Comparison of ENCODE assay signal across 1 cellular context in the genomic region with DNA sequence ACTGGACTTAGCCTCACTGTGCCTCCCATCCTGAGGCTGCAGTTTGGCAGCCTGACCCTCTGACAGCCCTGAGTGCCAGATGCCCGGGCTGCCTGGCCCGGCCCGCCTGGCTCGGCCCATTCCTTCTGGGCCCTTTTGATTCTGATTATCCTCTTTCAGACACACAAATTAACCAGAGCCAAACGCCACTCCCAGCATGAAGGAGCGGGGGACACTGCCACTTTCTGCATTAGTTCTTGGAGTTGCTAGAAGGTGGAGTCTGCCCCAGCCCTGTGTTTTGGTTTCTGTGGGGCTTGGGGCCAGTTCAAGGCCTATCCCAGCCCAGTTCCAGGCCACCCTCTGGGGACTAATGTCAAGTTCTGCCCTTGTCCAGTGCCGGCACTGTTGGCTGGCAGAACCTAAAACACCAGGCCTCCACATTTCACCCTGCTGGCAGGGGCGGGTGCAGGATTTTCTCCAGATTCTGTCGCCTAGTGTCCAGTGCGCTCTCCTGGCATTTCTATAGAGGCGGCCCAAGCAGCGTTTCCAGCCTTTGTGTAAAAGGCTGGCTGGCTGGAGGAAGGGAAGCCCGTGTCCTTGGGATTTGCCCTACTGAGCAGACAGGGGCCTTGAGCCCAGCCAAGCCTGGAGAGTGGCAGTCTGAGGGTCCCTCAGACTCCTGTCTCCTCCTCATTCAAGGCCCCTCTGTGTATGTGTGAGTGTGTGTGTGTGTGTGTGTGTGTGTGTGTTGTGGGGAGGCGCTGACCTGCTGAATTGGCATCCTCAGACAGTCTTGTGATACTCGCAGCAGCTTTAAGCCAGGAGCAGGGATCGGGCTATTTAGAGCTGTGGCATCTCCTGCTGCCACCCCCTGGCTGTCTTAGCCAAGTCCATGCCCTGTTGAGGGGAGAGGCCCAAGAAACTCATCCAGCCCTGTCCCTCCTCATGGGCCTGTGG.
TF ChIP-seq lines count a peak whose summit lies in the region.

No MANE protein-coding gene starts in this region.

TF ChIP-seq in WTC11, 78 proteins besides CTCF, POLR2A, EP300 and RAD21 (continued from another document):
- TF ChIP-seq, protein P1, sequence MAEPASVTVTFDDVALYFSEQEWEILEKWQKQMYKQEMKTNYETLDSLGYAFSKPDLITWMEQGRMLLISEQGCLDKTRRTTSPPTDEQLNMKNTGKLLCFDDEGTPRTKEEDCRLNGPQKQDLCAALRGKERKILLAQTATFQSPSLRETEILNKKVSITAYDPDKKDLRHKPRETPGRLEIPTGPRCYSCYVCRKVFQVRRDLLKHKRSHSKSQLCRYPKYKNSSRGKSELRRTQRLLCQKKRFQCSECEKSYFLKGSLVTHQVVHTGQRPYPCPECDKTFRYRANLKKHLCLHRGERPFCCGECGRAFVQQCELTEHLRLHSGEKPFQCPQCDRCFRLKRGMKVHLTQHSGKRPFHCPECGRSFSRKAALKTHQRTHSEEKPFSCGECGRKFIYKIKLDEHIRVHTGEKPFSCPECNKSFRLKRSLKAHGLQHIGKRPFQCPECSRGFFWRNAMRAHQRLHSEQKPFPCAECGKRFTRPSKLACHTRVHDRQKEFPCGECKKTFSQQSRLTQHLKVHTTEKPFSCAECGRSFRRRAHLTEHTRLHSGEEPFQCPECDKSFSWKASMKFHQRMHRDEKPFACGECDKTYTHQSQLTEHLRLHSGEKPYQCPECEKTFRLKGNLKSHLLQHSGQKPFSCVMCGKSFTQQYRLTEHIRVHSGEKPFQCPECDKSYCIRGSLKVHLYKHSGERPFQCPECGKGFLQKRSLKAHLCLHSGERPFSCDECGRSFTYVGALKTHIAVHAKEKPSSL (CRISPR knock-in tag; conservative IDR thresholded peaks at IDR 0.05), result no peak
- TF ChIP-seq NR2C2 (CRISPR knock-in tag; IDR thresholded peaks at IDR 0.05) (no peak), NR3C1 (CRISPR knock-in tag; conservative IDR thresholded peaks at IDR 0.05; ENCODE audit: low read depth) (no peak), FOXK1 (CRISPR knock-in tag; IDR thresholded peaks at IDR 0.05) (no peak), FOXJ3 (CRISPR knock-in tag; IDR thresholded peaks at IDR 0.05; ENCODE audit: borderline replicate concordance) (no peak), CBFB (CRISPR knock-in tag; IDR thresholded peaks at IDR 0.05; ENCODE audit: low read depth) (no peak), ZNF317 (CRISPR knock-in tag; IDR thresholded peaks at IDR 0.05; ENCODE audit: borderline replicate concordance, low read depth) (no peak), EMX1 (CRISPR knock-in tag; IDR thresholded peaks at IDR 0.05) (no peak), TEAD1 (CRISPR knock-in tag; IDR thresholded peaks at IDR 0.05) (no peak)
- TF ChIP-seq, protein P2, sequence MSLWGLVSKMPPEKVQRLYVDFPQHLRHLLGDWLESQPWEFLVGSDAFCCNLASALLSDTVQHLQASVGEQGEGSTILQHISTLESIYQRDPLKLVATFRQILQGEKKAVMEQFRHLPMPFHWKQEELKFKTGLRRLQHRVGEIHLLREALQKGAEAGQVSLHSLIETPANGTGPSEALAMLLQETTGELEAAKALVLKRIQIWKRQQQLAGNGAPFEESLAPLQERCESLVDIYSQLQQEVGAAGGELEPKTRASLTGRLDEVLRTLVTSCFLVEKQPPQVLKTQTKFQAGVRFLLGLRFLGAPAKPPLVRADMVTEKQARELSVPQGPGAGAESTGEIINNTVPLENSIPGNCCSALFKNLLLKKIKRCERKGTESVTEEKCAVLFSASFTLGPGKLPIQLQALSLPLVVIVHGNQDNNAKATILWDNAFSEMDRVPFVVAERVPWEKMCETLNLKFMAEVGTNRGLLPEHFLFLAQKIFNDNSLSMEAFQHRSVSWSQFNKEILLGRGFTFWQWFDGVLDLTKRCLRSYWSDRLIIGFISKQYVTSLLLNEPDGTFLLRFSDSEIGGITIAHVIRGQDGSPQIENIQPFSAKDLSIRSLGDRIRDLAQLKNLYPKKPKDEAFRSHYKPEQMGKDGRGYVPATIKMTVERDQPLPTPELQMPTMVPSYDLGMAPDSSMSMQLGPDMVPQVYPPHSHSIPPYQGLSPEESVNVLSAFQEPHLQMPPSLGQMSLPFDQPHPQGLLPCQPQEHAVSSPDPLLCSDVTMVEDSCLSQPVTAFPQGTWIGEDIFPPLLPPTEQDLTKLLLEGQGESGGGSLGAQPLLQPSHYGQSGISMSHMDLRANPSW (CRISPR knock-in tag; conservative IDR thresholded peaks at IDR 0.05; ENCODE audit: low read depth), result no peak
- TF ChIP-seq, protein P3, sequence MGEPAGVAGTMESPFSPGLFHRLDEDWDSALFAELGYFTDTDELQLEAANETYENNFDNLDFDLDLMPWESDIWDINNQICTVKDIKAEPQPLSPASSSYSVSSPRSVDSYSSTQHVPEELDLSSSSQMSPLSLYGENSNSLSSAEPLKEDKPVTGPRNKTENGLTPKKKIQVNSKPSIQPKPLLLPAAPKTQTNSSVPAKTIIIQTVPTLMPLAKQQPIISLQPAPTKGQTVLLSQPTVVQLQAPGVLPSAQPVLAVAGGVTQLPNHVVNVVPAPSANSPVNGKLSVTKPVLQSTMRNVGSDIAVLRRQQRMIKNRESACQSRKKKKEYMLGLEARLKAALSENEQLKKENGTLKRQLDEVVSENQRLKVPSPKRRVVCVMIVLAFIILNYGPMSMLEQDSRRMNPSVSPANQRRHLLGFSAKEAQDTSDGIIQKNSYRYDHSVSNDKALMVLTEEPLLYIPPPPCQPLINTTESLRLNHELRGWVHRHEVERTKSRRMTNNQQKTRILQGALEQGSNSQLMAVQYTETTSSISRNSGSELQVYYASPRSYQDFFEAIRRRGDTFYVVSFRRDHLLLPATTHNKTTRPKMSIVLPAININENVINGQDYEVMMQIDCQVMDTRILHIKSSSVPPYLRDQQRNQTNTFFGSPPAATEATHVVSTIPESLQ (CRISPR knock-in tag; IDR thresholded peaks at IDR 0.05), result no peak
- TF ChIP-seq, protein P4, sequence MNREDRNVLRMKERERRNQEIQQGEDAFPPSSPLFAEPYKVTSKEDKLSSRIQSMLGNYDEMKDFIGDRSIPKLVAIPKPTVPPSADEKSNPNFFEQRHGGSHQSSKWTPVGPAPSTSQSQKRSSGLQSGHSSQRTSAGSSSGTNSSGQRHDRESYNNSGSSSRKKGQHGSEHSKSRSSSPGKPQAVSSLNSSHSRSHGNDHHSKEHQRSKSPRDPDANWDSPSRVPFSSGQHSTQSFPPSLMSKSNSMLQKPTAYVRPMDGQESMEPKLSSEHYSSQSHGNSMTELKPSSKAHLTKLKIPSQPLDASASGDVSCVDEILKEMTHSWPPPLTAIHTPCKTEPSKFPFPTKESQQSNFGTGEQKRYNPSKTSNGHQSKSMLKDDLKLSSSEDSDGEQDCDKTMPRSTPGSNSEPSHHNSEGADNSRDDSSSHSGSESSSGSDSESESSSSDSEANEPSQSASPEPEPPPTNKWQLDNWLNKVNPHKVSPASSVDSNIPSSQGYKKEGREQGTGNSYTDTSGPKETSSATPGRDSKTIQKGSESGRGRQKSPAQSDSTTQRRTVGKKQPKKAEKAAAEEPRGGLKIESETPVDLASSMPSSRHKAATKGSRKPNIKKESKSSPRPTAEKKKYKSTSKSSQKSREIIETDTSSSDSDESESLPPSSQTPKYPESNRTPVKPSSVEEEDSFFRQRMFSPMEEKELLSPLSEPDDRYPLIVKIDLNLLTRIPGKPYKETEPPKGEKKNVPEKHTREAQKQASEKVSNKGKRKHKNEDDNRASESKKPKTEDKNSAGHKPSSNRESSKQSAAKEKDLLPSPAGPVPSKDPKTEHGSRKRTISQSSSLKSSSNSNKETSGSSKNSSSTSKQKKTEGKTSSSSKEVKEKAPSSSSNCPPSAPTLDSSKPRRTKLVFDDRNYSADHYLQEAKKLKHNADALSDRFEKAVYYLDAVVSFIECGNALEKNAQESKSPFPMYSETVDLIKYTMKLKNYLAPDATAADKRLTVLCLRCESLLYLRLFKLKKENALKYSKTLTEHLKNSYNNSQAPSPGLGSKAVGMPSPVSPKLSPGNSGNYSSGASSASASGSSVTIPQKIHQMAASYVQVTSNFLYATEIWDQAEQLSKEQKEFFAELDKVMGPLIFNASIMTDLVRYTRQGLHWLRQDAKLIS (CRISPR knock-in tag; IDR thresholded peaks at IDR 0.05; ENCODE audit: borderline replicate concordance), result no peak
- TF ChIP-seq, protein P5, sequence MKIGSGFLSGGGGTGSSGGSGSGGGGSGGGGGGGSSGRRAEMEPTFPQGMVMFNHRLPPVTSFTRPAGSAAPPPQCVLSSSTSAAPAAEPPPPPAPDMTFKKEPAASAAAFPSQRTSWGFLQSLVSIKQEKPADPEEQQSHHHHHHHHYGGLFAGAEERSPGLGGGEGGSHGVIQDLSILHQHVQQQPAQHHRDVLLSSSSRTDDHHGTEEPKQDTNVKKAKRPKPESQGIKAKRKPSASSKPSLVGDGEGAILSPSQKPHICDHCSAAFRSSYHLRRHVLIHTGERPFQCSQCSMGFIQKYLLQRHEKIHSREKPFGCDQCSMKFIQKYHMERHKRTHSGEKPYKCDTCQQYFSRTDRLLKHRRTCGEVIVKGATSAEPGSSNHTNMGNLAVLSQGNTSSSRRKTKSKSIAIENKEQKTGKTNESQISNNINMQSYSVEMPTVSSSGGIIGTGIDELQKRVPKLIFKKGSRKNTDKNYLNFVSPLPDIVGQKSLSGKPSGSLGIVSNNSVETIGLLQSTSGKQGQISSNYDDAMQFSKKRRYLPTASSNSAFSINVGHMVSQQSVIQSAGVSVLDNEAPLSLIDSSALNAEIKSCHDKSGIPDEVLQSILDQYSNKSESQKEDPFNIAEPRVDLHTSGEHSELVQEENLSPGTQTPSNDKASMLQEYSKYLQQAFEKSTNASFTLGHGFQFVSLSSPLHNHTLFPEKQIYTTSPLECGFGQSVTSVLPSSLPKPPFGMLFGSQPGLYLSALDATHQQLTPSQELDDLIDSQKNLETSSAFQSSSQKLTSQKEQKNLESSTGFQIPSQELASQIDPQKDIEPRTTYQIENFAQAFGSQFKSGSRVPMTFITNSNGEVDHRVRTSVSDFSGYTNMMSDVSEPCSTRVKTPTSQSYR (CRISPR knock-in tag; IDR thresholded peaks at IDR 0.05), result no peak
- TF ChIP-seq, protein P6, sequence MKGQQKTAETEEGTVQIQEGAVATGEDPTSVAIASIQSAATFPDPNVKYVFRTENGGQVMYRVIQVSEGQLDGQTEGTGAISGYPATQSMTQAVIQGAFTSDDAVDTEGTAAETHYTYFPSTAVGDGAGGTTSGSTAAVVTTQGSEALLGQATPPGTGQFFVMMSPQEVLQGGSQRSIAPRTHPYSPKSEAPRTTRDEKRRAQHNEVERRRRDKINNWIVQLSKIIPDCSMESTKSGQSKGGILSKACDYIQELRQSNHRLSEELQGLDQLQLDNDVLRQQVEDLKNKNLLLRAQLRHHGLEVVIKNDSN (CRISPR knock-in tag; IDR thresholded peaks at IDR 0.05), result no peak
- TF ChIP-seq, protein P7, sequence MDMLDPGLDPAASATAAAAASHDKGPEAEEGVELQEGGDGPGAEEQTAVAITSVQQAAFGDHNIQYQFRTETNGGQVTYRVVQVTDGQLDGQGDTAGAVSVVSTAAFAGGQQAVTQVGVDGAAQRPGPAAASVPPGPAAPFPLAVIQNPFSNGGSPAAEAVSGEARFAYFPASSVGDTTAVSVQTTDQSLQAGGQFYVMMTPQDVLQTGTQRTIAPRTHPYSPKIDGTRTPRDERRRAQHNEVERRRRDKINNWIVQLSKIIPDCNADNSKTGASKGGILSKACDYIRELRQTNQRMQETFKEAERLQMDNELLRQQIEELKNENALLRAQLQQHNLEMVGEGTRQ (CRISPR knock-in tag; IDR thresholded peaks at IDR 0.05), result no peak
- TF ChIP-seq, protein P8, sequence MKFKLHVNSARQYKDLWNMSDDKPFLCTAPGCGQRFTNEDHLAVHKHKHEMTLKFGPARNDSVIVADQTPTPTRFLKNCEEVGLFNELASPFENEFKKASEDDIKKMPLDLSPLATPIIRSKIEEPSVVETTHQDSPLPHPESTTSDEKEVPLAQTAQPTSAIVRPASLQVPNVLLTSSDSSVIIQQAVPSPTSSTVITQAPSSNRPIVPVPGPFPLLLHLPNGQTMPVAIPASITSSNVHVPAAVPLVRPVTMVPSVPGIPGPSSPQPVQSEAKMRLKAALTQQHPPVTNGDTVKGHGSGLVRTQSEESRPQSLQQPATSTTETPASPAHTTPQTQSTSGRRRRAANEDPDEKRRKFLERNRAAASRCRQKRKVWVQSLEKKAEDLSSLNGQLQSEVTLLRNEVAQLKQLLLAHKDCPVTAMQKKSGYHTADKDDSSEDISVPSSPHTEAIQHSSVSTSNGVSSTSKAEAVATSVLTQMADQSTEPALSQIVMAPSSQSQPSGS (CRISPR knock-in tag; IDR thresholded peaks at IDR 0.05; ENCODE audit: borderline replicate concordance, low read depth), result no peak
